Comparison of ENCODE assay signal across 8 cellular contexts in genomic region chr9:78121488-78121887, GRCh38.
DNase-seq lines count a peak whose midpoint lies in the region; TF ChIP-seq lines count a peak whose summit lies in the region.

No MANE protein-coding gene starts in this region.

- H3K9me3 ChIP-seq in neutrophil = no peaks in the 10 kb centered on the region
- no peaks in the 10 kb centered on the region for H3K9me3 ChIP-seq in tibial nerve

- H3K4me1 ChIP-seq in neutrophil (ENCODE audit: control insufficient read depth in 1 of 2, insufficient read depth in 1 of 2, low read depth in 1 of 2, low read length in 1 of 2) = peaks cover 35 to 37% of the 10 kb centered on the region in 2 experiments
- no peaks in the 10 kb centered on the region for H3K4me1 ChIP-seq in tibial nerve

- H3K36me3 ChIP-seq in H7 (replicated peaks; ENCODE audit: control insufficient read depth, insufficient read depth, low read length) (no peaks in the 10 kb centered on the region), neutrophil (no peaks in the 10 kb centered on the region), tibial nerve (no peaks in the 10 kb centered on the region)

- no peak for TF ChIP-seq POLR2A in tibial nerve (IDR thresholded peaks at IDR 0.05)

- POLR2A ChIA-PET in AG04449 (lab: Yijun Ruan, JAX) = no interaction called here

- H3K27ac ChIP-seq in neutrophil = no peak overlapping the region
- H3K27ac ChIP-seq in tibial nerve = no peak overlapping the region

- TF ChIP-seq CTCF in AG04449 (IDR thresholded peaks at IDR 0.05; ENCODE audit: insufficient read depth, low read length, missing control alignments) = peak; percentile 52
- TF ChIP-seq CTCF in fibroblast of mammary gland (conservative IDR thresholded peaks at IDR 0.05; ENCODE audit: control insufficient read depth, insufficient read depth, low read depth, low read length) = peak; percentile 78
- TF ChIP-seq CTCF in neutrophil (IDR thresholded peaks at IDR 0.05) = peak; percentile 79
- peak; percentile 31 to 66 (median 53) for TF ChIP-seq CTCF in tibial nerve (IDR thresholded peaks at IDR 0.05)

- CTCF ChIA-PET in AG04449 (lab: Yijun Ruan, JAX) = interaction anchor here (0.8 to 3.3 kb wide), 25 partner anchors 9 to 829 kb away, joined by 3 to 31 read pairs (median 3); no protein-coding TSS in a partner anchor

- TF ChIP-seq EP300 in tibial nerve (IDR thresholded peaks at IDR 0.05) = no peak

- H3K4me3 ChIP-seq in AG04449 (ENCODE audit: low read depth, low read length) (no peak overlapping the region), H7 (ENCODE audit: insufficient read depth, low read depth, low read length) (no peak overlapping the region), fibroblast of mammary gland (ENCODE audit: control insufficient read depth, low read depth, low read length) (no peak overlapping the region), neutrophil (ENCODE audit: low read depth in 1 of 2, low read length in 1 of 2) (no peak overlapping the region), tibial nerve (no peak overlapping the region)

- DNase-seq in AG04449 (ENCODE audit: low read depth, low spot score) (no peak), H7 (peak; percentile 7), NOMO-1 treated with DMSO at 0.1 percent for 48 hours (lab: John Stamatoyannopoulos, UW; ENCODE audit: unreplicated experiment) (peak; percentile 24), activated T-cell treated with anti-CD3 and anti-CD28 coated beads for 48 hours (ENCODE audit: low read depth) (peak; percentile 50), fibroblast of mammary gland (ENCODE audit: low read depth) (peak; percentile 66), tibial nerve (ENCODE audit: low spot score in 2 of 2) (peak; percentile 29 to 67), mesenteric fat pad (ENCODE audit: low spot score) (no peak)

- H3K27me3 ChIP-seq in H7 (ENCODE audit: control insufficient read depth, insufficient read depth, low read length) (no peaks in the 10 kb centered on the region), neutrophil (no peaks in the 10 kb centered on the region), tibial nerve (no peaks in the 10 kb centered on the region)

- 52 to 56% methylated on average over 4 of the region's 4 CpGs for WGBS in tibial nerve, 2 donors

Comparison
In these comparisons a context has a peak if more than half of its experiments do, and no peak if none do; other contexts are left out.
1. DNase-seq: peak in H7 (single experiment), NOMO-1 treated with DMSO at 0.1 percent for 48 hours (single experiment), activated T-cell treated with anti-CD3 and anti-CD28 coated beads for 48 hours (single experiment), fibroblast of mammary gland (single experiment) and tibial nerve (2 of 2); none in AG04449 (single experiment) and mesenteric fat pad (single experiment).
2. Peak in every context shown above with its lines, with median percentiles within 50 percentile points of each other: CTCF ChIP-seq.